ENCODE assay signal across 11 cellular contexts in the genomic region with DNA sequence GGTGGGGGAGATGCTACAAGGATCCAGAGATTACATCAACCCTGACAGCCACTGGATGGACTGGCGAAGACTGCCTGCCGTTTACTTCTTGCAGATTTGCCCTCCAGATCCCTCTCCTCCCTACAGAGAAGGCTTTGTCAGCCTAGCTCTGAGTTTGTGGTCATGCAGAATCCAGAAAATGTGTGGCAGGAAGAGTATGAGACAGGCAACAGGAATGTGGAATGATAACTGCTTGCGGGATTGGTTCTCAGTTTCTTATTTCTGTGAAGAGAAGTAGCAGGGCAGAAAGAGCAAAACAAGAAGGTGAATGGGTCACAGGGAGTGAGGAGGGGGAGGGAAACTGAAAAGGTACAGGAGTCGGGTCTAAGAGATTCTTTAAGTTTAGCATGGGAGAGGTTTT.
DNase-seq lines count a peak whose midpoint lies in the region; ATAC-seq, FAIRE-seq and TF ChIP-seq lines count a peak whose summit lies in the region.
"Had no signal": no experiment of that assay in that cellular context is flagged by ENCODE, and none has a peak within 500 bp of the region (broad histone marks: within the 10 kb centered on the region; RNA-seq: fewer than 3 reads in every experiment).

No MANE protein-coding gene starts in this region.

- H2BK5ac ChIP-seq in H1 (ENCODE audit: low read depth, low read length), result no peak overlapping the region

- no peak overlapping the region for H2BK15ac ChIP-seq in H1 (ENCODE audit: low read length)

- H3K23ac ChIP-seq in H1 (ENCODE audit: insufficient read length), result no peak overlapping the region

- no peak overlapping the region for H3K14ac ChIP-seq in H1 (ENCODE audit: insufficient read length)

- H3K36me3 ChIP-seq in PC-3 (ENCODE audit: low read depth, low read length) (no peaks in the 10 kb centered on the region), H1 (ENCODE audit: control insufficient read depth in 2 of 4, insufficient read depth in 4 of 4, low read length in 3 of 4) (no peaks in the 10 kb centered on the region)

- CTCF ChIA-PET in PC-3 (lab: Charles Lee), result no interaction called here
- CTCF ChIA-PET in H1 (lab: Charles Lee; ENCODE audit: partially characterized antibody), result no interaction called here

- DNase-seq in COLO829 (ENCODE audit: low spot score) (peak; percentile 80), PC-3 (peak; percentile 81), H1 (ENCODE audit: low read depth in 1 of 2, low spot score in 2 of 2) (no peak), CD14-positive monocyte (ENCODE audit: low spot score) (no peak), NCI-H1105 (lab: John Stamatoyannopoulos, UW) (no peak)
- no peak for DNase-seq in activated naive CD4-positive, alpha-beta T cell treated with Interleukin-2 at 50 U/mL for 16 hours
- DNase-seq: activated CD4-positive, alpha-beta memory T cell treated with anti-CD3 and anti-CD28 coated beads, Interleukin-2, amount 10 ng/mL, durations not matched to agents 7 days and 5 days; aorta; NCI-H2081 had no signal

- H3K18ac ChIP-seq in H1 (ENCODE audit: extremely low read depth, low read length), result no peak overlapping the region

- FAIRE-seq in H1 (lab: Jason Lieb, UNC), result no peak

- no peak overlapping the region for H2BK20ac ChIP-seq in H1 (ENCODE audit: low read length)

- no peak overlapping the region for H3K56ac ChIP-seq in H1 (replicated peaks; ENCODE audit: insufficient read length, low read depth, low read length)

- TF ChIP-seq RAD21 in H1 (IDR thresholded peaks at IDR 0.05 in 1 of 2, conservative IDR thresholded peaks at IDR 0.05 in 1 of 2; ENCODE audit: low read depth in 2 of 2, low read length in 2 of 2), result no peak

- no peaks in the 10 kb centered on the region for H3K27me3 Mint-ChIP-seq in nephron (ENCODE audit: low read depth)
- peaks cover 0 to 5% (median 3%) of the 10 kb centered on the region in 3 donors for H3K27me3 Mint-ChIP-seq in CD14-positive monocyte (ENCODE audit: low read depth in 3 of 3)
- H3K27me3 Mint-ChIP-seq: activated CD4-positive, alpha-beta memory T cell treated with anti-CD3 and anti-CD28 coated beads, Interleukin-2, amount 10 ng/mL, durations not matched to agents 7 days and 5 days had no signal

- H3K27ac Mint-ChIP-seq in nephron, result peak overlapping the region; percentile 3 to 55 (median 19)
- no peak overlapping the region for H3K27ac Mint-ChIP-seq in CD14-positive monocyte
- H3K27ac Mint-ChIP-seq: activated CD4-positive, alpha-beta memory T cell treated with anti-CD3 and anti-CD28 coated beads, Interleukin-2, amount 10 ng/mL, durations not matched to agents 7 days and 5 days had no signal

- no peaks in the 10 kb centered on the region for H3K27me3 ChIP-seq in PC-3 (ENCODE audit: low read length)
- H3K27me3 ChIP-seq in H1 (replicated peaks in 1 of 4; ENCODE audit: control insufficient read depth in 3 of 4, extremely low read depth in 1 of 4, insufficient read depth in 3 of 4, low read length in 3 of 4), result no peaks in the 10 kb centered on the region

- no peak overlapping the region for H2BK12ac ChIP-seq in H1 (ENCODE audit: low read depth, low read length)

- no peak overlapping the region for H4K8ac ChIP-seq in H1 (ENCODE audit: extremely low read depth, insufficient read depth, low read length)

- no peak overlapping the region for H3K4ac ChIP-seq in H1 (replicated peaks; ENCODE audit: insufficient read length, low read depth, low read length)

- no peaks in the 10 kb centered on the region for H3F3A ChIP-seq in PC-3 (ENCODE audit: low read length, unreplicated experiment)

- H3K79me2 ChIP-seq in PC-3 (ENCODE audit: low read length) (no peaks in the 10 kb centered on the region), H1 (ENCODE audit: control insufficient read depth in 1 of 2, insufficient read depth in 2 of 2, low read length in 2 of 2) (no peaks in the 10 kb centered on the region)

- no peak overlapping the region for H2AK5ac ChIP-seq in H1 (ENCODE audit: low read depth, low read length)

- peak overlapping the region; percentile 52 for H3K27ac ChIP-seq in PC-3 (ENCODE audit: low read length)
- no peak overlapping the region for H3K27ac ChIP-seq in H1 (ENCODE audit: low read depth, low read length)

- WGBS in H1 (ENCODE audit: extremely low coverage in 1 of 2, insufficient coverage in 1 of 2, insufficient read length in 1 of 2, insufficient replicate concordance in 2 of 2, low coverage in 1 of 2, low lambda C conversion rate in 2 of 2, missing lambda C conversion rate in 1 of 2), 2 experiments, result 74% methylated on average over 4 of the region's 4 CpGs; no CpG with 5 or more reads in 1 of the 2 experiments

- no peak overlapping the region for H4K91ac ChIP-seq in H1 (replicated peaks; ENCODE audit: insufficient read length, low read length)

- TF ChIP-seq EP300 in H1 (IDR thresholded peaks at IDR 0.05; ENCODE audit: borderline replicate concordance in 1 of 2, low read depth in 2 of 2, low read length in 2 of 2), result no peak

- H4K5ac ChIP-seq in H1 (ENCODE audit: insufficient read length, low read depth, low read length), result no peak overlapping the region

- intact Hi-C loops in PC-3 (cut with micrococcal nuclease) (no loop called here), CD14-positive monocyte (cut with micrococcal nuclease) (no loop called here)

- H3K79me1 ChIP-seq in H1 (ENCODE audit: low read depth, low read length), result no peaks in the 10 kb centered on the region; the same call in 1 of the 2 replicates

- H3K4me2 ChIP-seq in PC-3 (ENCODE audit: low read length), result peak overlapping the region; percentile 50
- no peak overlapping the region for H3K4me2 ChIP-seq in H1 (ENCODE audit: insufficient read depth in 1 of 2, low read depth in 2 of 2, low read length in 2 of 2)

- ATAC-seq in PC-3 (peak; percentile 78), HG03378 (IDR thresholded peaks at IDR 0.05; ENCODE audit: unreplicated experiment) (no peak)

- H3K36me3 Mint-ChIP-seq in nephron (ENCODE audit: low read depth), result peaks cover 3% of the 10 kb centered on the region
- no peaks in the 10 kb centered on the region for H3K36me3 Mint-ChIP-seq in CD14-positive monocyte

- H3K4me1 Mint-ChIP-seq in nephron, result peaks cover 31% of the 10 kb centered on the region
- no peaks in the 10 kb centered on the region for H3K4me1 Mint-ChIP-seq in CD14-positive monocyte
- H3K4me1 Mint-ChIP-seq: activated CD4-positive, alpha-beta memory T cell treated with anti-CD3 and anti-CD28 coated beads, Interleukin-2, amount 10 ng/mL, durations not matched to agents 7 days and 5 days had no signal

- no TSS peak for BruUV-seq in PC-3 (replicated peaks; lab: Mats Ljungman, UMichigan)

- no peaks in the 10 kb centered on the region for H3K9me3 Mint-ChIP-seq in nephron
- H3K9me3 Mint-ChIP-seq in CD14-positive monocyte, result peaks cover 0 to 8% (median 3%) of the 10 kb centered on the region in 7 donors
- H3K9me3 Mint-ChIP-seq: activated CD4-positive, alpha-beta memory T cell treated with anti-CD3 and anti-CD28 coated beads, Interleukin-2, amount 10 ng/mL, durations not matched to agents 7 days and 5 days had no signal

- H3K4me3 Mint-ChIP-seq in nephron, result no peak overlapping the region
- H3K4me3 Mint-ChIP-seq in CD14-positive monocyte, result no peak overlapping the region
- H3K4me3 Mint-ChIP-seq: activated CD4-positive, alpha-beta memory T cell treated with anti-CD3 and anti-CD28 coated beads, Interleukin-2, amount 10 ng/mL, durations not matched to agents 7 days and 5 days had no signal

- H3K4me3 ChIP-seq in PC-3 (ENCODE audit: low read length) (no peak overlapping the region), H1 (ENCODE audit: extremely low read depth in 1 of 4, insufficient read depth in 2 of 4, low read depth in 3 of 4, low read length in 4 of 4) (no peak overlapping the region)

- H3K9ac ChIP-seq in PC-3 (ENCODE audit: low read length) (no peak overlapping the region), H1 (replicated peaks in 1 of 4; ENCODE audit: extremely low read depth in 1 of 4, low read depth in 3 of 4, low read length in 3 of 4) (no peak overlapping the region)

- POLR2A ChIA-PET in PC-3 (lab: Charles Lee; ENCODE audit: unreplicated experiment) (no interaction called here), H1 (lab: Charles Lee; ENCODE audit: partially characterized antibody) (no interaction called here)

- H2BK120ac ChIP-seq in H1 (replicated peaks; ENCODE audit: low read depth, low read length), result no peak overlapping the region

- no peaks in the 10 kb centered on the region for H3K9me3 ChIP-seq in PC-3 (ENCODE audit: low read length)
- no peaks in the 10 kb centered on the region; a peak in 1 of 4 replicates for H3K9me3 ChIP-seq in H1 (ENCODE audit: insufficient read depth in 2 of 2, low read depth in 1 of 2, low read length in 1 of 2)

- H3K9me2 ChIP-seq in PC-3 (replicated peaks; ENCODE audit: low read length), result no peaks in the 10 kb centered on the region

- H4K20me1 ChIP-seq in PC-3 (ENCODE audit: low read length) (no peaks in the 10 kb centered on the region), H1 (replicated peaks in 1 of 2; ENCODE audit: control insufficient read depth in 1 of 2, insufficient read depth in 2 of 2, low read length in 2 of 2) (no peaks in the 10 kb centered on the region)

- no peak for TF ChIP-seq POLR2A in H1 (IDR thresholded peaks at IDR 0.05; ENCODE audit: control extremely low read depth in 1 of 2, low read depth in 2 of 2, low read length in 2 of 2)

- H2AFZ ChIP-seq in PC-3 (ENCODE audit: low read length), result no peak overlapping the region
- peak overlapping the region; percentile 91 for H2AFZ ChIP-seq in H1 (ENCODE audit: low read length)

- H3K4me1 ChIP-seq in PC-3 (ENCODE audit: insufficient read depth, low read length) (peaks cover 47% of the 10 kb centered on the region), H1 (replicated peaks in 1 of 4; ENCODE audit: control insufficient read depth in 3 of 4, insufficient read depth in 4 of 4, low read length in 3 of 4) (peaks cover 0 to 5% (median 2%) of the 10 kb centered on the region in 4 experiments; a peak in 2 of 7 replicates)

- no peaks in the 10 kb centered on the region for H3K23me2 ChIP-seq in H1 (ENCODE audit: low read depth, low read length)

- TF ChIP-seq CTCF in PC-3 (conservative IDR thresholded peaks at IDR 0.05; ENCODE audit: low read depth, low read length), result no peak
- no peak for TF ChIP-seq CTCF in H1 (IDR thresholded peaks at IDR 0.05; ENCODE audit: control extremely low read depth in 1 of 3, insufficient read depth in 1 of 3, low read depth in 1 of 3, low read length in 3 of 3)
- no peak for TF ChIP-seq CTCF in nephron (IDR thresholded peaks at IDR 0.05; ENCODE audit: unreplicated experiment in 3 of 3)
- TF ChIP-seq CTCF in CD14-positive monocyte (IDR thresholded peaks at IDR 0.05), result no peak

TF ChIP-seq in H1, 55 proteins besides CTCF, POLR2A, EP300 and RAD21 (continues in another document):
- TF ChIP-seq YY1 (IDR thresholded peaks at IDR 0.05; ENCODE audit: low read depth, low read length), result no peak

Comparison
In these comparisons a context has a peak if more than half of its experiments do, and no peak if none do; other contexts are left out.
1. DNase-seq: peak in COLO829 (single experiment) and PC-3 (single experiment); none in H1 (0 of 2), CD14-positive monocyte (single experiment), activated naive CD4-positive, alpha-beta T cell treated with Interleukin-2 at 50 U/mL for 16 hours (single experiment) and NCI-H1105 (single experiment).
2. H3K27ac Mint-ChIP-seq: peak in nephron (3 of 3); none in CD14-positive monocyte (0 of 7).